8 cellular contexts compared by ENCODE assay signal in genomic region chr20:47503685-47504084, GRCh38. TPM values are rescaled to one million over a fixed set of nuclear protein-coding genes. Genes with fewer than 3 reads are reported as not detected.
DNase-seq lines count a peak whose midpoint lies in the region; ATAC-seq and TF ChIP-seq lines count a peak whose summit lies in the region.

No MANE protein-coding gene starts in this region.

- peaks cover 64% of the 10 kb centered on the region for H3K79me2 ChIP-seq in ACC112 (ENCODE audit: control insufficient read depth, insufficient read depth, low read length, unreplicated experiment)

- DNase-seq in GM06990 (ENCODE audit: extremely low read depth, insufficient read length) (no peak), activated B cell treated with CpG ODN at 0.5 μM for 24 hours (no peak), DMS79 treated with DMSO at 0.1 percent for 48 hours (lab: John Stamatoyannopoulos, UW) (no peak), COLO668 (lab: John Stamatoyannopoulos, UW; ENCODE audit: unreplicated experiment) (no peak), 8988T (no peak)
- DNase-seq in central memory CD4-positive, alpha-beta T cell: no peak

- H3K36me3 ChIP-seq in ACC112 (ENCODE audit: insufficient read depth, low read length) (no peaks in the 10 kb centered on the region), GM06990 (ENCODE audit: control insufficient read depth, insufficient read depth, low read length) (no peaks in the 10 kb centered on the region), iPS-18a (ENCODE audit: control insufficient read depth, low read depth, low read length) (no peaks in the 10 kb centered on the region)

- no peaks in the 10 kb centered on the region for H3K27me3 Mint-ChIP-seq in activated B cell treated with CpG ODN at 0.5 μM for 24 hours

- H3K27me3 ChIP-seq in ACC112 (ENCODE audit: insufficient read depth, low read length): no peaks in the 10 kb centered on the region
- H3K27me3 ChIP-seq in GM06990 (replicated peaks; ENCODE audit: control insufficient read depth, insufficient read depth, low read length): no peaks in the 10 kb centered on the region
- H3K27me3 ChIP-seq in iPS-18a (ENCODE audit: control insufficient read depth, insufficient read depth, low read length): peaks cover 3% of the 10 kb centered on the region

- POLR2A ChIA-PET in activated B cell treated with CpG ODN at 0.5 μM for 24 hours (lab: Charles Lee): interaction anchor here (0.6 to 7.4 kb wide), 21 partner anchors 10 to 147 kb away, joined by 3 to 295 read pairs (median 21); partner anchors contain the start of gene ZMYND8

- H3K27ac Mint-ChIP-seq in activated B cell treated with CpG ODN at 0.5 μM for 24 hours: peak overlapping the region; percentile 98

- peaks cover 29% of the 10 kb centered on the region for H3K36me3 Mint-ChIP-seq in activated B cell treated with CpG ODN at 0.5 μM for 24 hours (ENCODE audit: low read depth)

- H3K4me1 Mint-ChIP-seq in activated B cell treated with CpG ODN at 0.5 μM for 24 hours: peaks cover 64% of the 10 kb centered on the region

- H3K9ac ChIP-seq in iPS-18a (ENCODE audit: low read length): no peak overlapping the region

- TF ChIP-seq CTCF in GM06990 (IDR thresholded peaks at IDR 0.05; ENCODE audit: insufficient read depth, low read length, poor library complexity, severe bottlenecking) (no peak), activated B cell treated with CpG ODN at 0.5 μM for 24 hours (IDR thresholded peaks at IDR 0.05) (no peak)

- peak overlapping the region; percentile 100 for H3K4me3 Mint-ChIP-seq in activated B cell treated with CpG ODN at 0.5 μM for 24 hours

- H3K9me3 Mint-ChIP-seq in activated B cell treated with CpG ODN at 0.5 μM for 24 hours: no peaks in the 10 kb centered on the region

- intact Hi-C loops in activated B cell treated with CpG ODN at 0.5 μM for 24 hours (cut with micrococcal nuclease): loop anchor here (2.0 to 5.0 kb wide), 5 partner anchors 13 to 231 kb away; no protein-coding TSS in a partner anchor

- no peak overlapping the region for H3K27ac ChIP-seq in ACC112 (ENCODE audit: low read depth, low read length)
- no peak overlapping the region for H3K27ac ChIP-seq in iPS-18a (ENCODE audit: low read length)

- CTCF ChIA-PET in activated B cell treated with CpG ODN at 0.5 μM for 24 hours (lab: Charles Lee): interaction anchor here (1.5 to 3.2 kb wide), 5 partner anchors 35 to 120 kb away, joined by 5 to 30 read pairs (median 9); no protein-coding TSS in a partner anchor

- H3K4me1 ChIP-seq in ACC112 (ENCODE audit: control insufficient read depth, insufficient read depth, low read length, unreplicated experiment) (peaks cover 5% of the 10 kb centered on the region), iPS-18a (ENCODE audit: control insufficient read depth, low read depth, low read length) (peaks cover 29% of the 10 kb centered on the region)

- H3K4me3 ChIP-seq in ACC112 (ENCODE audit: low read depth, low read length) (peak overlapping the region; percentile 84), GM06990 (replicated peaks; ENCODE audit: low read depth, low read length) (peak overlapping the region; percentile 97), iPS-18a (ENCODE audit: low read length) (peak overlapping the region; percentile 90)

- no peak overlapping the region for H2AFZ ChIP-seq in ACC112 (ENCODE audit: low read length, unreplicated experiment)

- H3K9me3 ChIP-seq in iPS-18a (ENCODE audit: control insufficient read depth, low read depth, low read length): no peaks in the 10 kb centered on the region

- ATAC-seq in activated B cell treated with CpG ODN at 0.5 μM for 24 hours (ENCODE audit: low read depth): no peak

RNA-seq across cellular contexts. Expression of gene NCOA3, which starts 2.0 kb away (rescaled TPM):
- 186 and 187 TPM in 2 replicates for total RNA-seq in activated B cell treated with CpG ODN at 0.5 μM for 24 hours
